Comparison of ENCODE assay signal across 2 cellular contexts in genomic region chr1:94912263-94912986, GRCh38.
TF ChIP-seq lines count a peak whose summit lies in the region.

No MANE protein-coding gene starts in this region.

TF ChIP-seq in HCT116, 20 proteins besides CTCF, POLR2A, EP300 and RAD21:
- TF ChIP-seq JUND (IDR thresholded peaks at IDR 0.05), result no peak
- TF ChIP-seq SRF (IDR thresholded peaks at IDR 0.05; ENCODE audit: low read depth), result peak; percentile 59; the same call in 1 of the 2 replicates

TF ChIP-seq in HepG2, 621 proteins besides CTCF, POLR2A, EP300 and RAD21:
- peak; percentile 87 for TF ChIP-seq SRF (IDR thresholded peaks at IDR 0.05; ENCODE audit: low read depth, low read length)
- no peak for TF ChIP-seq ZNF703 (CRISPR knock-in tag; IDR thresholded peaks at IDR 0.05; ENCODE audit: borderline replicate concordance)
